ENCODE assay signal across 8 cellular contexts in the genomic region with DNA sequence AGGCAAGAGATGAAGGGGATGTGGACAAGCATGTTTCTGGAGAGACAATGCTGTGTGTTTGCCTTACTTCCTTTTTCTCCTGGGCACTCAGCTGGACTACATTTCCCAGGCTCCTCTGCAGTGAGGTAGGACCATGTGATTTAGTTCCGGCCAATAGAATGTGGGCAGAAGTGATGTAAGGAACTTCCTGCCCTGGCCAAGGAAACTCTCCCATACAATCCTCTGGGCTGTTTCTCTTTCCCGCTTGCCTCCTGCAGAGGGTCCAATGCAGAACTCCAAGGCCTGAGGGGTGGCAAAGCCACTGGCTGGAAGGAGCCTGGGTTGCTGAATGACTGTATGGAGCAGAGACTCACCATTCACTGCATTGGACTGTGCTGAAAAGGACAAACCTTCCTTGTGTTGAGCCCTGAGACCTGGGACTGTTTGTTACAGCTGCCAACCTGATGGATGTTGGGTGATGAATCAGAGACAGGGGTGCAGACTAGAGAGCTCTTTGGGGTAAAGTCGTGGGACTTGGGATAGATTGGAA.
DNase-seq lines count a peak whose midpoint lies in the region; ATAC-seq and TF ChIP-seq lines count a peak whose summit lies in the region.

No MANE protein-coding gene starts in this region.

- ATAC-seq in GM18873 (IDR thresholded peaks at IDR 0.05; ENCODE audit: low FRiP score, unreplicated experiment): peak; percentile 89
- peak; percentile 99 for ATAC-seq in HG03095 (IDR thresholded peaks at IDR 0.05; ENCODE audit: unreplicated experiment)

- no peak for TF ChIP-seq CTCF in brain microvascular endothelial cell (IDR thresholded peaks at IDR 0.05; ENCODE audit: low read depth, low read length, missing control alignments)

- H3K4me3 ChIP-seq in brain microvascular endothelial cell (ENCODE audit: low read depth, low read length): peak overlapping the region; percentile 17

- DNase-seq in Caki2 (ENCODE audit: low read depth): peak; percentile 72
- DNase-seq in NOMO-1 (lab: John Stamatoyannopoulos, UW; ENCODE audit: unreplicated experiment in 2 of 2): peak; percentile 80 to 89
- DNase-seq in brain microvascular endothelial cell: peak; percentile 76
- DNase-seq in lung microvascular endothelial cell (ENCODE audit: low read depth in 2 of 2): peak; percentile 85
- DNase-seq in activated CD4-positive, CD25-positive, alpha-beta regulatory T cell treated with anti-CD3 and anti-CD28 coated beads, Interleukin-2, amount 50 U/mL, for 72 hours: no peak
- no peak for DNase-seq in effector CD4-positive, alpha-beta T cell

- peaks cover 4% of the 10 kb centered on the region for H3K27me3 ChIP-seq in brain microvascular endothelial cell (replicated peaks)

- in situ Hi-C loops in Caki2 (cut with HindIII; ENCODE audit: low pct_unique_long_range_greater_than_20kb, low sequenced_read_pairs): no loop called here
- in situ Hi-C loops in brain microvascular endothelial cell (cut with HindIII; ENCODE audit: low pct_ligation_motif_present, low sequenced_read_pairs): no loop called here

- H3K27ac ChIP-seq in brain microvascular endothelial cell: no peak overlapping the region

- no peaks in the 10 kb centered on the region for H3K36me3 ChIP-seq in brain microvascular endothelial cell (replicated peaks)

Comparison
In these comparisons a context has a peak if more than half of its experiments do, and no peak if none do; other contexts are left out.
1. DNase-seq: peak in Caki2 (single experiment), NOMO-1 (2 of 2), brain microvascular endothelial cell (single experiment) and lung microvascular endothelial cell (2 of 2); none in activated CD4-positive, CD25-positive, alpha-beta regulatory T cell treated with anti-CD3 and anti-CD28 coated beads, Interleukin-2, amount 50 U/mL, for 72 hours (single experiment) and effector CD4-positive, alpha-beta T cell (single experiment).